In genomic region chr6:157789861-157790260, GRCh38 we compare ENCODE assay signal across 17 cellular contexts. TPM values are rescaled to one million over a fixed set of nuclear protein-coding genes. Genes with fewer than 3 reads are reported as not detected.
A peak's percentile ranks its signal among the peaks of the same experiment; 100 is the strongest.
DNase-seq lines count a peak whose midpoint lies in the region; TF ChIP-seq lines count a peak whose summit lies in the region.
"Had no signal": no experiment of that assay in that cellular context is flagged by ENCODE, and none has a peak within 500 bp of the region (broad histone marks: within the 10 kb centered on the region; RNA-seq: fewer than 3 reads in every experiment).

No MANE protein-coding gene starts in this region.

- H4K20me1 ChIP-seq in H9 (ENCODE audit: control insufficient read depth, insufficient read depth, insufficient read length) (no peaks in the 10 kb centered on the region), SK-N-SH (ENCODE audit: insufficient read depth) (no peaks in the 10 kb centered on the region)

- H3K36me3 ChIP-seq in A673 (ENCODE audit: insufficient read depth, low read length, poor library complexity, severe bottlenecking): no peaks in the 10 kb centered on the region
- H3K36me3 ChIP-seq in SK-N-SH (replicated peaks in 1 of 2; ENCODE audit: control insufficient read depth in 1 of 2, insufficient read depth in 2 of 2, low read length in 1 of 2): no peaks in the 10 kb centered on the region
- no peaks in the 10 kb centered on the region for H3K36me3 ChIP-seq in iPS DF 6.9 (ENCODE audit: control insufficient read depth, insufficient read depth, low read length)
- H3K36me3 ChIP-seq: ascending aorta, sigmoid colon had no signal

- H2AFZ ChIP-seq in H9 (ENCODE audit: low read length): no peak overlapping the region
- no peak overlapping the region for H2AFZ ChIP-seq in SK-N-SH (ENCODE audit: low read depth)

- H3K79me1 ChIP-seq in H9 (ENCODE audit: insufficient read depth, low read depth, low read length, poor library complexity, severe bottlenecking): no peaks in the 10 kb centered on the region

- H3K9me3 Mint-ChIP-seq in H9: peaks cover 0 to 2% of the 10 kb centered on the region in 2 experiments; a peak in 1 of 5 replicates
- H3K9me3 Mint-ChIP-seq: T-helper 2 cell treated with Interferon-gamma antibody and Interleukin-4, amounts not matched to agents 5 μg/mL and 100 μg/mL, for 36 hours had no signal

- H3K4me3 Mint-ChIP-seq in H9: peak overlapping the region in 1 of 2 experiments; percentile 44; a peak in 1 of 5 replicates
- H3K4me3 Mint-ChIP-seq: T-helper 2 cell treated with Interferon-gamma antibody and Interleukin-4, amounts not matched to agents 5 μg/mL and 100 μg/mL, for 36 hours had no signal

- H3K9me2 ChIP-seq in SK-N-SH: no peaks in the 10 kb centered on the region

- H3K9ac ChIP-seq in H9 (ENCODE audit: extremely low read depth, insufficient read length, low read length) (no peak overlapping the region), SK-N-SH (no peak overlapping the region)

- H3K18ac ChIP-seq in H9 (ENCODE audit: insufficient read length, low read depth, low read length): no peak overlapping the region

- no peak for TF ChIP-seq RAD21 in SK-N-SH (IDR thresholded peaks at IDR 0.05; ENCODE audit: low read length)

- H3K79me2 ChIP-seq in H9 (ENCODE audit: insufficient read depth, low read length): no peaks in the 10 kb centered on the region
- no peaks in the 10 kb centered on the region for H3K79me2 ChIP-seq in SK-N-SH (ENCODE audit: insufficient read depth)

- H3K27ac ChIP-seq in A673 (ENCODE audit: low read depth, low read length, poor library complexity, severe bottlenecking) (no peak overlapping the region), H9 (ENCODE audit: insufficient read length, low read depth, low read length) (no peak overlapping the region), SK-N-SH (ENCODE audit: low read depth in 2 of 2, low read length in 1 of 2) (no peak overlapping the region), iPS DF 6.9 (ENCODE audit: low read length) (no peak overlapping the region)
- H3K27ac ChIP-seq: ascending aorta had no signal

- no TSS peak for BruUV-seq in A673 (replicated peaks; lab: Mats Ljungman, UMichigan)

- H4K8ac ChIP-seq in H9 (replicated peaks; ENCODE audit: insufficient read length, low read depth, low read length): no peak overlapping the region

- H3K4me3 ChIP-seq in A673 (ENCODE audit: low read depth, low read length, poor library complexity, severe bottlenecking) (no peak overlapping the region), SK-N-SH (ENCODE audit: low read depth in 2 of 2, low read length in 1 of 2) (no peak overlapping the region), iPS DF 6.9 (ENCODE audit: low read length) (no peak overlapping the region)
- H3K4me3 ChIP-seq: ascending aorta, sigmoid colon had no signal

- no peak overlapping the region for H3K27ac Mint-ChIP-seq in H9
- H3K27ac Mint-ChIP-seq: T-helper 2 cell treated with Interferon-gamma antibody and Interleukin-4, amounts not matched to agents 5 μg/mL and 100 μg/mL, for 36 hours had no signal

- H3K4me1 Mint-ChIP-seq in H9: no peaks in the 10 kb centered on the region

- no peak overlapping the region for H3T11ph ChIP-seq in H9 (ENCODE audit: low read length)

- TF ChIP-seq CTCF in A673 (conservative IDR thresholded peaks at IDR 0.05; ENCODE audit: low read depth, low read length) (no peak), H9 (conservative IDR thresholded peaks at IDR 0.05) (no peak), SK-N-SH (IDR thresholded peaks at IDR 0.05) (no peak)

- no peak overlapping the region for H3K4ac ChIP-seq in H9 (ENCODE audit: low read depth, low read length)

- H4K91ac ChIP-seq in H9 (ENCODE audit: insufficient read length, low read depth, low read length): no peak overlapping the region

- H3K4me1 ChIP-seq in A673 (ENCODE audit: insufficient read depth, low read length, poor library complexity, severe bottlenecking): no peaks in the 10 kb centered on the region
- H3K4me1 ChIP-seq in H9 (ENCODE audit: insufficient read depth, low read length): no peaks in the 10 kb centered on the region; the same call in 1 of the 2 replicates
- H3K4me1 ChIP-seq in SK-N-SH (ENCODE audit: control insufficient read depth in 1 of 2, insufficient read depth in 2 of 2, low read depth in 1 of 2, low read length in 1 of 2): no peaks in the 10 kb centered on the region
- H3K4me1 ChIP-seq in iPS DF 6.9 (ENCODE audit: control insufficient read depth, insufficient read depth, low read length): no peaks in the 10 kb centered on the region
- H3K4me1 ChIP-seq: ascending aorta, sigmoid colon had no signal

- H3K36me3 Mint-ChIP-seq in H9 (ENCODE audit: insufficient read depth in 1 of 3, low read depth in 3 of 3): peaks cover 0 to 2% (median 0%) of the 10 kb centered on the region in 3 experiments; a peak in 1 of 7 replicates

- no peak overlapping the region for H2BK120ac ChIP-seq in H9 (ENCODE audit: low read depth, low read length, poor library complexity, severe bottlenecking)

- TF ChIP-seq EP300 in SK-N-SH (IDR thresholded peaks at IDR 0.05; ENCODE audit: borderline replicate concordance in 1 of 2, low read depth in 1 of 2, low read length in 1 of 2): no peak

- H3K23ac ChIP-seq in H9 (ENCODE audit: insufficient read length, low read depth, low read length): no peak overlapping the region

- no peak overlapping the region for H2BK12ac ChIP-seq in H9 (ENCODE audit: insufficient read length, low read depth, low read length)

- H3K4me2 ChIP-seq in H9 (ENCODE audit: insufficient read depth, insufficient read length, low read length): no peak overlapping the region
- no peak overlapping the region for H3K4me2 ChIP-seq in SK-N-SH

- H4K5ac ChIP-seq in H9 (ENCODE audit: insufficient read length, low read depth, low read length): no peak overlapping the region

- intact Hi-C loops in A673 (cut with micrococcal nuclease; ENCODE audit: unreplicated experiment): no loop called here

- POLR2A ChIA-PET in A673 (lab: Charles Lee; ENCODE audit: low non-redundant PET) (no interaction called here), SK-N-SH (lab: Yijun Ruan, JAX) (no interaction called here)

- H2BK15ac ChIP-seq in H9 (ENCODE audit: low read depth, low read length): no peak overlapping the region

- DNase-seq in A673 (ENCODE audit: low spot score) (peak; percentile 18), H9 (peak; percentile 88), SK-N-SH (no peak), iPS DF 6.9 (ENCODE audit: low read depth, low spot score) (peak; percentile 57), NCI-H1436 treated with DMSO at 0.1 percent for 48 hours (lab: John Stamatoyannopoulos, UW) (no peak), hepatic stellate cell (ENCODE audit: low spot score) (no peak)
- no peak for DNase-seq in central memory CD4-positive, alpha-beta T cell
- DNase-seq: activated CD4-positive, alpha-beta T cell treated with anti-CD3 and anti-CD28 coated beads for 1 hour; activated CD8-positive, alpha-beta memory T cell treated with anti-CD3 and anti-CD28 coated beads, Interleukin-2, amount 50 U/mL, for 4 hours; activated naive CD4-positive, alpha-beta T cell; hypothalamus; NCI-H1105; SIG-M5; sigmoid colon; stimulated activated CD4-positive, alpha-beta T cell treated with anti-CD3 and anti-CD28 coated beads, Interleukin-2, amount 100 ng/mL, for 24 hours had no signal

- H3K23me2 ChIP-seq in H9 (ENCODE audit: insufficient read length, low read depth, low read length, poor library complexity, severe bottlenecking): no peaks in the 10 kb centered on the region

- no CpG with 5 or more reads among the region's 15 CpGs for WGBS in H9 (ENCODE audit: extremely low coverage, insufficient read length, low lambda C conversion rate)
- WGBS in SK-N-SH (ENCODE audit: low lambda C conversion rate): 95% methylated on average over 15 of the region's 15 CpGs
- no CpG with 5 or more reads among the region's 15 CpGs for WGBS in iPS DF 6.9 (ENCODE audit: insufficient coverage, insufficient read length)

- peaks cover 2% of the 10 kb centered on the region; the same call in 1 of the 2 replicates for H3K27me3 Mint-ChIP-seq in H9 (ENCODE audit: low read depth)

- no peak overlapping the region for H2BK5ac ChIP-seq in H9 (ENCODE audit: insufficient read length, low read length)

- H3K14ac ChIP-seq in H9 (ENCODE audit: insufficient read depth, low read length): no peak overlapping the region

- CTCF ChIA-PET in A673 (lab: Charles Lee) (no interaction called here), SK-N-SH (lab: Yijun Ruan, JAX) (interaction anchor here (1.1 kb wide), 1 partner anchor 33 kb away, joined by 3 read pairs; no protein-coding TSS in a partner anchor)

- H3K56ac ChIP-seq in H9 (ENCODE audit: insufficient read length, low read depth, low read length): no peak overlapping the region

- no peaks in the 10 kb centered on the region for H3F3A ChIP-seq in SK-N-SH (replicated peaks; ENCODE audit: insufficient read depth)

- H3K27me3 ChIP-seq in A673 (replicated peaks; ENCODE audit: insufficient read depth, low read depth, low read length, poor library complexity) (no peaks in the 10 kb centered on the region), H9 (ENCODE audit: insufficient read depth, low read length) (no peaks in the 10 kb centered on the region), SK-N-SH (ENCODE audit: insufficient read depth) (no peaks in the 10 kb centered on the region), iPS DF 6.9 (ENCODE audit: control insufficient read depth, insufficient read depth, low read length) (no peaks in the 10 kb centered on the region)
- H3K27me3 ChIP-seq: ascending aorta, sigmoid colon had no signal

- no peak overlapping the region for H2BK20ac ChIP-seq in H9 (ENCODE audit: low read depth, low read length, poor library complexity, severe bottlenecking)

- H3K9me3 ChIP-seq in A673 (ENCODE audit: low read depth, low read length, poor library complexity, severe bottlenecking): no peaks in the 10 kb centered on the region
- no peaks in the 10 kb centered on the region for H3K9me3 ChIP-seq in H9 (ENCODE audit: control insufficient read depth, low read depth, low read length)
- no peaks in the 10 kb centered on the region for H3K9me3 ChIP-seq in SK-N-SH
- H3K9me3 ChIP-seq in iPS DF 6.9 (ENCODE audit: control insufficient read depth, insufficient read depth, low read length): no peaks in the 10 kb centered on the region
- H3K9me3 ChIP-seq: ascending aorta, sigmoid colon had no signal

- no peak overlapping the region for H2AK5ac ChIP-seq in H9 (ENCODE audit: insufficient read length, low read length)

TF ChIP-seq in SK-N-SH, 30 proteins besides CTCF, POLR2A, EP300 and RAD21:
- TF ChIP-seq USF1 (IDR thresholded peaks at IDR 0.05; ENCODE audit: borderline replicate concordance, low read depth) (peak; percentile 78; the same call in 1 of the 2 replicates), FOSL2 (IDR thresholded peaks at IDR 0.05; ENCODE audit: borderline replicate concordance, low read depth) (no peak)

RNA-seq across cellular contexts. Expression of gene SNX9, which starts 33.2 kb away (rescaled TPM):
- total RNA-seq in A673 (2021) (24.8 and 29.5 TPM in 2 replicates), H9 (2021) (31.3 and 32.9 TPM in 2 replicates)
- 31.6 and 31.8 TPM in 2 replicates for polyA plus RNA-seq in SK-N-SH (2012; rRNA removed)
- polyA plus RNA-seq in SK-N-SH (2012; cell fraction: cytosol; rRNA removed): 29.1 and 31.1 TPM in 2 replicates
- polyA plus RNA-seq in SK-N-SH (2012; cell fraction: nucleus; rRNA removed): 27.0 and 35.2 TPM in 2 replicates

Comparison
In these comparisons a context has a peak if more than half of its experiments do, and no peak if none do; other contexts are left out.
1. DNase-seq: peak in A673 (single experiment), H9 (single experiment) and iPS DF 6.9 (single experiment); none in SK-N-SH (single experiment), NCI-H1436 treated with DMSO at 0.1 percent for 48 hours (single experiment), central memory CD4-positive, alpha-beta T cell (single experiment) and hepatic stellate cell (single experiment).